1 cellular context compared by ENCODE assay signal in the genomic region with DNA sequence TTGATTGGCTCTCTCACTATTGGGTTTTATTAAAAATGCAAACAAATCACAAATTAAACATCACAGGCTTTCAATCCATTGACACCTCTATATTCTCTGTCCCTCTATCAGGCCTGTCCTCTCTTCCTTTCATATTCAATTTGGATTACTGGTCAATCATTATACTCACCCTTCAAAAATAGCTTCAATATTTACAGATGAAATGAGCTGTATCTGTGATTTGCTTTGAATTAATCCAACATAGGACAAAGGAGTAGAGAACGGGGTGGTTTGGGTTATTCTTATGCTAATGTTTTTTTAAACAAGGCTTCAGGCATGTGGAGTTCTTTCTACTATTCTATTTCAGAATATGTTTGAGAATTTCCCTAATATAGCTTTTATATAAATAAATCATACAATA.
TF ChIP-seq lines count a peak whose summit lies in the region.

No MANE protein-coding gene starts in this region.

TF ChIP-seq in GM23338, 12 proteins besides CTCF, POLR2A, EP300 and RAD21 (continued from another document):
- TF ChIP-seq, protein P1, sequence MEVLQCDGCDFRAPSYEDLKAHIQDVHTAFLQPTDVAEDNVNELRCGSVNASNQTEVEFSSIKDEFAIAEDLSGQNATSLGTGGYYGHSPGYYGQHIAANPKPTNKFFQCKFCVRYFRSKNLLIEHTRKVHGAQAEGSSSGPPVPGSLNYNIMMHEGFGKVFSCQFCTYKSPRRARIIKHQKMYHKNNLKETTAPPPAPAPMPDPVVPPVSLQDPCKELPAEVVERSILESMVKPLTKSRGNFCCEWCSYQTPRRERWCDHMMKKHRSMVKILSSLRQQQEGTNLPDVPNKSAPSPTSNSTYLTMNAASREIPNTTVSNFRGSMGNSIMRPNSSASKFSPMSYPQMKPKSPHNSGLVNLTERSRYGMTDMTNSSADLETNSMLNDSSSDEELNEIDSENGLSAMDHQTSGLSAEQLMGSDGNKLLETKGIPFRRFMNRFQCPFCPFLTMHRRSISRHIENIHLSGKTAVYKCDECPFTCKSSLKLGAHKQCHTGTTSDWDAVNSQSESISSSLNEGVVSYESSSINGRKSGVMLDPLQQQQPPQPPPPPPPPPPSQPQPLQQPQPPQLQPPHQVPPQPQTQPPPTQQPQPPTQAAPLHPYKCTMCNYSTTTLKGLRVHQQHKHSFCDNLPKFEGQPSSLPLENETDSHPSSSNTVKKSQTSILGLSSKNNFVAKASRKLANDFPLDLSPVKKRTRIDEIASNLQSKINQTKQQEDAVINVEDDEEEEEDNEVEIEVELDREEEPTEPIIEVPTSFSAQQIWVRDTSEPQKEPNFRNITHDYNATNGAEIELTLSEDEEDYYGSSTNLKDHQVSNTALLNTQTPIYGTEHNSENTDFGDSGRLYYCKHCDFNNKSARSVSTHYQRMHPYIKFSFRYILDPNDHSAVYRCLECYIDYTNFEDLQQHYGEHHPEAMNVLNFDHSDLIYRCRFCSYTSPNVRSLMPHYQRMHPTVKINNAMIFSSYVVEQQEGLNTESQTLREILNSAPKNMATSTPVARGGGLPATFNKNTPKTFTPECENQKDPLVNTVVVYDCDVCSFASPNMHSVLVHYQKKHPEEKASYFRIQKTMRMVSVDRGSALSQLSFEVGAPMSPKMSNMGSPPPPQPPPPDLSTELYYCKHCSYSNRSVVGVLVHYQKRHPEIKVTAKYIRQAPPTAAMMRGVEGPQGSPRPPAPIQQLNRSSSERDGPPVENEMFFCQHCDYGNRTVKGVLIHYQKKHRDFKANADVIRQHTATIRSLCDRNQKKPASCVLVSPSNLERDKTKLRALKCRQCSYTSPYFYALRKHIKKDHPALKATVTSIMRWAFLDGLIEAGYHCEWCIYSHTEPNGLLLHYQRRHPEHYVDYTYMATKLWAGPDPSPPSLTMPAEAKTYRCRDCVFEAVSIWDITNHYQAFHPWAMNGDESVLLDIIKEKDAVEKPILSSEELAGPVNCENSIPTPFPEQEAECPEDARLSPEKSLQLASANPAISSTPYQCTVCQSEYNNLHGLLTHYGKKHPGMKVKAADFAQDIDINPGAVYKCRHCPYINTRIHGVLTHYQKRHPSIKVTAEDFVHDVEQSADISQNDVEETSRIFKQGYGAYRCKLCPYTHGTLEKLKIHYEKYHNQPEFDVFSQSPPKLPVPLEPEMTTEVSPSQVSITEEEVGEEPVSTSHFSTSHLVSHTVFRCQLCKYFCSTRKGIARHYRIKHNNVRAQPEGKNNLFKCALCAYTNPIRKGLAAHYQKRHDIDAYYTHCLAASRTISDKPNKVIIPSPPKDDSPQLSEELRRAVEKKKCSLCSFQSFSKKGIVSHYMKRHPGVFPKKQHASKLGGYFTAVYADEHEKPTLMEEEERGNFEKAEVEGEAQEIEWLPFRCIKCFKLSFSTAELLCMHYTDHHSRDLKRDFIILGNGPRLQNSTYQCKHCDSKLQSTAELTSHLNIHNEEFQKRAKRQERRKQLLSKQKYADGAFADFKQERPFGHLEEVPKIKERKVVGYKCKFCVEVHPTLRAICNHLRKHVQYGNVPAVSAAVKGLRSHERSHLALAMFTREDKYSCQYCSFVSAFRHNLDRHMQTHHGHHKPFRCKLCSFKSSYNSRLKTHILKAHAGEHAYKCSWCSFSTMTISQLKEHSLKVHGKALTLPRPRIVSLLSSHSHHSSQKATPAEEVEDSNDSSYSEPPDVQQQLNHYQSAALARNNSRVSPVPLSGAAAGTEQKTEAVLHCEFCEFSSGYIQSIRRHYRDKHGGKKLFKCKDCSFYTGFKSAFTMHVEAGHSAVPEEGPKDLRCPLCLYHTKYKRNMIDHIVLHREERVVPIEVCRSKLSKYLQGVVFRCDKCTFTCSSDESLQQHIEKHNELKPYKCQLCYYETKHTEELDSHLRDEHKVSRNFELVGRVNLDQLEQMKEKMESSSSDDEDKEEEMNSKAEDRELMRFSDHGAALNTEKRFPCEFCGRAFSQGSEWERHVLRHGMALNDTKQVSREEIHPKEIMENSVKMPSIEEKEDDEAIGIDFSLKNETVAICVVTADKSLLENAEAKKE (CRISPR knock-in tag; IDR thresholded peaks at IDR 0.05) = no peak
- TF ChIP-seq, protein P2, sequence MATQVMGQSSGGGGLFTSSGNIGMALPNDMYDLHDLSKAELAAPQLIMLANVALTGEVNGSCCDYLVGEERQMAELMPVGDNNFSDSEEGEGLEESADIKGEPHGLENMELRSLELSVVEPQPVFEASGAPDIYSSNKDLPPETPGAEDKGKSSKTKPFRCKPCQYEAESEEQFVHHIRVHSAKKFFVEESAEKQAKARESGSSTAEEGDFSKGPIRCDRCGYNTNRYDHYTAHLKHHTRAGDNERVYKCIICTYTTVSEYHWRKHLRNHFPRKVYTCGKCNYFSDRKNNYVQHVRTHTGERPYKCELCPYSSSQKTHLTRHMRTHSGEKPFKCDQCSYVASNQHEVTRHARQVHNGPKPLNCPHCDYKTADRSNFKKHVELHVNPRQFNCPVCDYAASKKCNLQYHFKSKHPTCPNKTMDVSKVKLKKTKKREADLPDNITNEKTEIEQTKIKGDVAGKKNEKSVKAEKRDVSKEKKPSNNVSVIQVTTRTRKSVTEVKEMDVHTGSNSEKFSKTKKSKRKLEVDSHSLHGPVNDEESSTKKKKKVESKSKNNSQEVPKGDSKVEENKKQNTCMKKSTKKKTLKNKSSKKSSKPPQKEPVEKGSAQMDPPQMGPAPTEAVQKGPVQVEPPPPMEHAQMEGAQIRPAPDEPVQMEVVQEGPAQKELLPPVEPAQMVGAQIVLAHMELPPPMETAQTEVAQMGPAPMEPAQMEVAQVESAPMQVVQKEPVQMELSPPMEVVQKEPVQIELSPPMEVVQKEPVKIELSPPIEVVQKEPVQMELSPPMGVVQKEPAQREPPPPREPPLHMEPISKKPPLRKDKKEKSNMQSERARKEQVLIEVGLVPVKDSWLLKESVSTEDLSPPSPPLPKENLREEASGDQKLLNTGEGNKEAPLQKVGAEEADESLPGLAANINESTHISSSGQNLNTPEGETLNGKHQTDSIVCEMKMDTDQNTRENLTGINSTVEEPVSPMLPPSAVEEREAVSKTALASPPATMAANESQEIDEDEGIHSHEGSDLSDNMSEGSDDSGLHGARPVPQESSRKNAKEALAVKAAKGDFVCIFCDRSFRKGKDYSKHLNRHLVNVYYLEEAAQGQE (IDR thresholded peaks at IDR 0.05; ENCODE audit: unreplicated experiment) = no peak
- no peak for TF ChIP-seq JUNB (IDR thresholded peaks at IDR 0.05; ENCODE audit: unreplicated experiment)
- no peak for TF ChIP-seq STAT1 (IDR thresholded peaks at IDR 0.05; ENCODE audit: unreplicated experiment)
